In the genomic region with DNA sequence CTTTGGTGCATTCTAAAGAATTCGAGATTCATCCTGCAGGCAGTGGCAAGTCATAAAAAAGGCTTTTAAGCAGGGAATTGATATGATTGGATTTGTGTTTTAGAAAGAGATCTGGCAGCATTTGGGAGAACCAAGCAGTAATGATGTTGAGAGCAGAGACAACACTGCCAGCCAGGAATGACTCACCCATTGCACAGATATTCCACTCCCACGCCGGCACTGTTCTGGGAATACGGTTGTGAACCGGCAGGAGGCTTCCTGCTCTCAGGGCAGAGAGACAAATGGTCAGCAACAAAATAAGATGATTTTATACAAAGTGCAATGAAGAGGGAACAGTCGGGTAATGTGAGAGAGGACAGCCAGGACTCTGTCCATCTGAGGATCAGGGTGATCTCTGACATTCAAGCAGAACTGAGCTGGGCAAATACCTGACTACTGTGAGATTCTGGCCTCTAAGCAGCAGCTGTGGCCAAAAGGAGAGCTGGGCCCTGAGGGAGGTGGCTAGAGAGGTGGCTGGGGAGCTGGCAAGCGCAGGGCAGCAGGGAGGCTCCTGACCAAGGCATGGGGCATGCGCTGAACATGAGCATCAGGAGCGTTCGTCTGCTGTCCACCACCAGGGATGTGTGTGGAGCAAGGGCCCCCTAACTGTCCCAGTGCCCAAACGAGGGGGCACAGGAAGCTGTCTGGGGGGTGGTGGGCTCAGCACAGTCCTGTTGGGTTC, we compare ENCODE assay signal across 9 cellular contexts. TPM values are rescaled to one million over a fixed set of nuclear protein-coding genes. Genes with fewer than 3 reads are reported as not detected.
A peak's percentile ranks its signal among the peaks of the same experiment; 100 is the strongest.
DNase-seq lines count a peak whose midpoint lies in the region; ATAC-seq and TF ChIP-seq lines count a peak whose summit lies in the region.
"Had no signal": no experiment of that assay in that cellular context is flagged by ENCODE, and none has a peak within 500 bp of the region (broad histone marks: within the 10 kb centered on the region; RNA-seq: fewer than 3 reads in every experiment).

No MANE protein-coding gene starts in this region.

- no peak overlapping the region for H3K4me3 ChIP-seq in HEK293 (ENCODE audit: low read depth, low read length)
- no peak overlapping the region for H3K4me3 ChIP-seq in brain microvascular endothelial cell (ENCODE audit: low read depth, low read length)
- H3K4me3 ChIP-seq in right atrium auricular region: no peak overlapping the region
- no peak overlapping the region for H3K4me3 ChIP-seq in SJCRH30

- DNase-seq in brain microvascular endothelial cell (peak; percentile 85), right atrium auricular region (ENCODE audit: low spot score) (peak; percentile 90), superior temporal gyrus (ENCODE audit: extremely low spot score) (peak; percentile 71), NOMO-1 treated with dmso at 0.1 percent for 144 hours (lab: John Stamatoyannopoulos, UW; ENCODE audit: unreplicated experiment) (no peak), SJCRH30 (no peak), GDM1 (lab: John Stamatoyannopoulos, UW) (no peak)
- no peak for DNase-seq in natural killer cell treated with Interleukin-12 subunit alpha and Interleukin-12 subunit beta and Interleukin-15 and Interleukin-18, amount 100 ng/mL, for 72 hours (ENCODE audit: low spot score)
- DNase-seq: naive B cell had no signal

- in situ Hi-C loops in brain microvascular endothelial cell (cut with HindIII; ENCODE audit: low pct_ligation_motif_present, low sequenced_read_pairs): no loop called here

- no peak overlapping the region for H3K27ac Mint-ChIP-seq in natural killer cell treated with Interleukin-12 subunit alpha and Interleukin-12 subunit beta and Interleukin-15 and Interleukin-18, amount 100 ng/mL, for 72 hours

- CTCF ChIA-PET in HEK293 (lab: Yijun Ruan, JAX): interaction anchor here (0.9 kb wide), 1 partner anchor 48 kb away, joined by 3 read pairs; no protein-coding TSS in a partner anchor

- H3K4me3 Mint-ChIP-seq in natural killer cell treated with Interleukin-12 subunit alpha and Interleukin-12 subunit beta and Interleukin-15 and Interleukin-18, amount 100 ng/mL, for 72 hours: no peak overlapping the region

- H3K9me3 Mint-ChIP-seq in natural killer cell treated with Interleukin-12 subunit alpha and Interleukin-12 subunit beta and Interleukin-15 and Interleukin-18, amount 100 ng/mL, for 72 hours: no peaks in the 10 kb centered on the region
- H3K9me3 Mint-ChIP-seq: naive B cell had no signal

- H3K4me1 Mint-ChIP-seq in natural killer cell treated with Interleukin-12 subunit alpha and Interleukin-12 subunit beta and Interleukin-15 and Interleukin-18, amount 100 ng/mL, for 72 hours (ENCODE audit: low read depth in 2 of 2): peaks cover 22 to 27% of the 10 kb centered on the region in 2 donors

- H3K27ac ChIP-seq in HEK293 (ENCODE audit: extremely low read depth, low read depth, low read length) (no peak overlapping the region), brain microvascular endothelial cell (peak overlapping the region; percentile 56), right atrium auricular region (peak overlapping the region; percentile 54 to 60), SJCRH30 (no peak overlapping the region)

- H3K9me3 ChIP-seq in HEK293 (ENCODE audit: control insufficient read depth, insufficient read depth, low read depth, low read length) (no peaks in the 10 kb centered on the region), right atrium auricular region (no peaks in the 10 kb centered on the region), SJCRH30 (replicated peaks) (no peaks in the 10 kb centered on the region)

- H3K36me3 ChIP-seq in HEK293 (ENCODE audit: control insufficient read depth in 2 of 2, insufficient read depth in 1 of 2, low read length in 2 of 2) (no peaks in the 10 kb centered on the region), brain microvascular endothelial cell (replicated peaks) (no peaks in the 10 kb centered on the region), right atrium auricular region (no peaks in the 10 kb centered on the region), SJCRH30 (no peaks in the 10 kb centered on the region)

- H3K36me3 Mint-ChIP-seq in natural killer cell treated with Interleukin-12 subunit alpha and Interleukin-12 subunit beta and Interleukin-15 and Interleukin-18, amount 100 ng/mL, for 72 hours: peaks cover 6% of the 10 kb centered on the region

- ATAC-seq in natural killer cell treated with Interleukin-12 subunit alpha and Interleukin-12 subunit beta and Interleukin-15 and Interleukin-18, amount 100 ng/mL, for 72 hours: no peak

- H3K4me1 ChIP-seq in HEK293 (ENCODE audit: control insufficient read depth, insufficient read depth, low read length): no peaks in the 10 kb centered on the region
- H3K4me1 ChIP-seq in right atrium auricular region: peaks cover 0 to 32% of the 10 kb centered on the region in 2 donors
- peaks cover 8% of the 10 kb centered on the region for H3K4me1 ChIP-seq in SJCRH30

- TF ChIP-seq CTCF in HEK293 (tag by site-specific recombination; IDR thresholded peaks at IDR 0.05) (no peak), brain microvascular endothelial cell (IDR thresholded peaks at IDR 0.05; ENCODE audit: low read depth, low read length, missing control alignments) (peak; percentile 70), right atrium auricular region (IDR thresholded peaks at IDR 0.05) (no peak)

- H3K27me3 ChIP-seq in brain microvascular endothelial cell (replicated peaks): no peaks in the 10 kb centered on the region
- H3K27me3 ChIP-seq in right atrium auricular region: no peaks in the 10 kb centered on the region
- H3K27me3 ChIP-seq in SJCRH30: no peaks in the 10 kb centered on the region

- POLR2A ChIA-PET in HEK293 (lab: Yijun Ruan, JAX): no interaction called here

- peaks cover 20 to 49% of the 10 kb centered on the region in 2 donors for H3K27me3 Mint-ChIP-seq in natural killer cell treated with Interleukin-12 subunit alpha and Interleukin-12 subunit beta and Interleukin-15 and Interleukin-18, amount 100 ng/mL, for 72 hours

TF ChIP-seq in HEK293, 187 proteins besides CTCF, POLR2A, EP300 and RAD21:
- TF ChIP-seq ZNF664 (tag by site-specific recombination; IDR thresholded peaks at IDR 0.05) (no peak), HOXC10 (CRISPR knock-in tag; IDR thresholded peaks at IDR 0.05) (no peak), SCRT2 (tag by site-specific recombination; IDR thresholded peaks at IDR 0.05) (no peak), GLI2 (tag by site-specific recombination; IDR thresholded peaks at IDR 0.05; ENCODE audit: borderline replicate concordance, low read depth) (no peak), EGR2 (tag by site-specific recombination; IDR thresholded peaks at IDR 0.05; ENCODE audit: low read depth) (0 out of 2 replicates have a peak, but pooled peaks have one; percentile 10), PATZ1 (tag by site-specific recombination; IDR thresholded peaks at IDR 0.05) (no peak), ZNF416 (tag by site-specific recombination; IDR thresholded peaks at IDR 0.05) (no peak), PRDM1 (tag by site-specific recombination; IDR thresholded peaks at IDR 0.05) (no peak), ZNF174 (tag by site-specific recombination; IDR thresholded peaks at IDR 0.05) (no peak), ZNF221 (tag by site-specific recombination; IDR thresholded peaks at IDR 0.05; ENCODE audit: borderline replicate concordance) (no peak), ZNF560 (tag by site-specific recombination; IDR thresholded peaks at IDR 0.05; ENCODE audit: borderline replicate concordance) (no peak), ZFHX2 (tag by site-specific recombination; conservative IDR thresholded peaks at IDR 0.05) (peak; percentile 42)
- TF ChIP-seq, protein P1, sequence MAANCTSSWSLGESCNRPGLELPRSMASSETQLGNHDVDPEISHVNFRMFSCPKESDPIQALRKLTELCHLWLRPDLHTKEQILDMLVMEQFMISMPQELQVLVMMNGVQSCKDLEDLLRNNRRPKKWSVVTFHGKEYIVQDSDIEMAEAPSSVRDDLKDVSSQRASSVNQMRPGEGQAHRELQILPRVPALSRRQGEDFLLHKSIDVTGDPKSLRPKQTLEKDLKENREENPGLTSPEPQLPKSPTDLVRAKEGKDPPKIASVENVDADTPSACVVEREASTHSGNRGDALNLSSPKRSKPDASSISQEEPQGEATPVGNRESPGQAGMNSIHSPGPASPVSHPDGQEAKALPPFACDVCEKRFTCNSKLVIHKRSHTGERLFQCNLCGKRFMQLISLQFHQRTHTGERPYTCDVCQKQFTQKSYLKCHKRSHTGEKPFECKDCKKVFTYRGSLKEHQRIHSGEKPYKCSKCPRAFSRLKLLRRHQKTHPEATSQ (tag by site-specific recombination; IDR thresholded peaks at IDR 0.05): no peak
- TF ChIP-seq, protein P2, sequence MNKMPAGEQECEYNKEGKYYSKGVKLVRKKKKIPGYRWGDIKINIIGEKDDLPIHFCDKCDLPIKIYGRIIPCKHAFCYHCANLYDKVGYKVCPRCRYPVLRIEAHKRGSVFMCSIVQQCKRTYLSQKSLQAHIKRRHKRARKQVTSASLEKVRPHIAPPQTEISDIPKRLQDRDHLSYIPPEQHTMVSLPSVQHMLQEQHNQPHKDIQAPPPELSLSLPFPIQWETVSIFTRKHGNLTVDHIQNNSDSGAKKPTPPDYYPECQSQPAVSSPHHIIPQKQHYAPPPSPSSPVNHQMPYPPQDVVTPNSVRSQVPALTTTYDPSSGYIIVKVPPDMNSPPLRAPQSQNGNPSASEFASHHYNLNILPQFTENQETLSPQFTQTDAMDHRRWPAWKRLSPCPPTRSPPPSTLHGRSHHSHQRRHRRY (tag by site-specific recombination; IDR thresholded peaks at IDR 0.05): no peak

RNA-seq across cellular contexts. Expression of gene PLXNA1, which starts 56.1 kb away (rescaled TPM):
- 10 to 100 TPM; 22.9 to 23.3 TPM for total RNA-seq in right atrium auricular region
- total RNA-seq in natural killer cell treated with Interleukin-12 subunit alpha and Interleukin-12 subunit beta and Interleukin-15 and Interleukin-18, amount 100 ng/mL, for 72 hours: 1 to 10 TPM; 3.4 to 7.9 TPM
- 47.2 and 51.6 TPM in 2 replicates for total RNA-seq in SJCRH30 (2014; rRNA removed; shearing (Covaris generic))

Comparison
In these comparisons a context has a peak if more than half of its experiments do, and no peak if none do; other contexts are left out.
1. H3K27ac ChIP-seq: peak in brain microvascular endothelial cell (single experiment) and right atrium auricular region (2 of 2); none in HEK293 (single experiment) and SJCRH30 (single experiment).
2. DNase-seq: peak in brain microvascular endothelial cell (single experiment), right atrium auricular region (single experiment) and superior temporal gyrus (single experiment); none in natural killer cell treated with Interleukin-12 subunit alpha and Interleukin-12 subunit beta and Interleukin-15 and Interleukin-18, amount 100 ng/mL, for 72 hours (single experiment), NOMO-1 treated with dmso at 0.1 percent for 144 hours (single experiment), SJCRH30 (0 of 2) and GDM1 (single experiment).